In the genomic region with DNA sequence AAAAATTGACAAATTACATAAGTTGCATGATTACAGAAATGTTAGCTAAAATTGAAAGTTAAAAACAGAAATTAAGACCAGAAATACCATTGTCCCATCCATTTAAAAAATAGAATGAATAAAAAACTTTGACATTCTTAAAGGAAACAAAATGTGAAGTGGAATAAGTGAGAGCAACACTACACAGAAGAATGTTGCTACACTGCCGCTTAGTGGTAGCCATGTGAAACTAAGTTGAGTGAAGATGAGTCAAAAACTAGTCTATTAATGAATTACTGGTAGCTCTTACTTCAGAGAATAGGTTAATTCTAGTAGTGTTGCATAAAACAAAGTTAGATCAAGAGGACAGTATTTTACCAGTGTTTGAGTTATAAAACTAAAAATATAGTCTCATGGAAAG, we compare ENCODE assay signal across 8 cellular contexts.
DNase-seq lines count a peak whose midpoint lies in the region; ATAC-seq and TF ChIP-seq lines count a peak whose summit lies in the region.

No MANE protein-coding gene starts in this region.

- TF ChIP-seq CTCF in cardiac muscle cell (IDR thresholded peaks at IDR 0.05; ENCODE audit: low read depth, low read length): peak; percentile 43
- TF ChIP-seq CTCF in esophagus muscularis mucosa (IDR thresholded peaks at IDR 0.05): peak in 2 of 3 experiments; percentile 17 to 20
- peak; percentile 61 for TF ChIP-seq CTCF in smooth muscle cell (IDR thresholded peaks at IDR 0.05; ENCODE audit: borderline replicate concordance, insufficient read depth, poor library complexity, severe bottlenecking)

- H3K9ac ChIP-seq in smooth muscle cell (ENCODE audit: low read depth): no peak overlapping the region

- no peak for TF ChIP-seq EP300 in esophagus muscularis mucosa (IDR thresholded peaks at IDR 0.05)

- no peaks in the 10 kb centered on the region for H3F3A ChIP-seq in smooth muscle cell (ENCODE audit: low read depth)

- peak; percentile 71 for ATAC-seq in HG02678 (IDR thresholded peaks at IDR 0.05; ENCODE audit: unreplicated experiment)
- ATAC-seq in effector memory CD8-positive, alpha-beta T cell (replicated peaks): no peak
- no peak for ATAC-seq in activated CD4-positive, CD25-positive, alpha-beta regulatory T cell treated with anti-CD3 and anti-CD28 coated beads, Interleukin-2, amount 50 U/mL, for 24 hours

- H3K36me3 Mint-ChIP-seq in effector memory CD8-positive, alpha-beta T cell (ENCODE audit: insufficient read depth): no peaks in the 10 kb centered on the region

- TF ChIP-seq POLR2A in esophagus muscularis mucosa (IDR thresholded peaks at IDR 0.05; ENCODE audit: low read depth): no peak

- H3K36me3 ChIP-seq in cardiac muscle cell (no peaks in the 10 kb centered on the region), esophagus muscularis mucosa (no peaks in the 10 kb centered on the region), smooth muscle cell (ENCODE audit: low read depth) (no peaks in the 10 kb centered on the region)

- H3K4me1 ChIP-seq in cardiac muscle cell (ENCODE audit: low read depth) (no peaks in the 10 kb centered on the region), esophagus muscularis mucosa (no peaks in the 10 kb centered on the region), smooth muscle cell (ENCODE audit: low read depth) (no peaks in the 10 kb centered on the region)

- WGBS in esophagus muscularis mucosa: 3% methylated on average over 1 of the region's 1 CpG
- WGBS in smooth muscle cell (ENCODE audit: low lambda C conversion rate): 3% methylated on average over 1 of the region's 1 CpG

- no peaks in the 10 kb centered on the region for H3K27me3 ChIP-seq in cardiac muscle cell
- peaks cover 0 to 5% (median 0%) of the 10 kb centered on the region in 4 donors for H3K27me3 ChIP-seq in esophagus muscularis mucosa
- H3K27me3 ChIP-seq in smooth muscle cell (ENCODE audit: low read depth): no peaks in the 10 kb centered on the region

- no peaks in the 10 kb centered on the region for H3K9me3 Mint-ChIP-seq in effector memory CD8-positive, alpha-beta T cell

- no peaks in the 10 kb centered on the region for H3K27me3 Mint-ChIP-seq in effector memory CD8-positive, alpha-beta T cell

- no peaks in the 10 kb centered on the region for H4K20me1 ChIP-seq in smooth muscle cell (ENCODE audit: low read depth)

- peak; percentile 9 to 72 for DNase-seq in cardiac muscle cell (ENCODE audit: low read depth in 1 of 2, low spot score in 1 of 2)
- DNase-seq in cardiac septum (ENCODE audit: low spot score): no peak
- DNase-seq in NCI-H82 treated with DMSO at 0.1 percent for 48 hours (lab: John Stamatoyannopoulos, UW; ENCODE audit: unreplicated experiment): peak; percentile 8
- no peak for DNase-seq in esophagus muscularis mucosa (ENCODE audit: extremely low spot score)
- DNase-seq in smooth muscle cell (lab: John Stamatoyannopoulos, UW; ENCODE audit: unreplicated experiment): no peak
- no peak for DNase-seq in effector memory CD8-positive, alpha-beta T cell

- no peaks in the 10 kb centered on the region for H3K4me1 Mint-ChIP-seq in effector memory CD8-positive, alpha-beta T cell (ENCODE audit: low read depth in 2 of 2)

- H2AFZ ChIP-seq in smooth muscle cell (ENCODE audit: low read depth): no peak overlapping the region

- intact Hi-C loops in cardiac septum (cut with DNase I): no loop called here
- intact Hi-C loops in esophagus muscularis mucosa (cut with DNase I): no loop called here

- H3K4me3 ChIP-seq in cardiac muscle cell: no peak overlapping the region
- H3K4me3 ChIP-seq in esophagus muscularis mucosa: no peak overlapping the region
- H3K4me3 ChIP-seq in smooth muscle cell: no peak overlapping the region

- H3K9me3 ChIP-seq in cardiac muscle cell (ENCODE audit: low read depth): no peaks in the 10 kb centered on the region
- H3K9me3 ChIP-seq in esophagus muscularis mucosa: no peaks in the 10 kb centered on the region
- H3K9me3 ChIP-seq in smooth muscle cell (replicated peaks; ENCODE audit: low read depth): no peaks in the 10 kb centered on the region

- no peak overlapping the region for H3K4me2 ChIP-seq in smooth muscle cell

- no peak overlapping the region for H3K27ac Mint-ChIP-seq in effector memory CD8-positive, alpha-beta T cell

- no peaks in the 10 kb centered on the region for H3K79me2 ChIP-seq in smooth muscle cell (ENCODE audit: low read depth)

- no peak overlapping the region for H3K4me3 Mint-ChIP-seq in effector memory CD8-positive, alpha-beta T cell

- no peak overlapping the region for H3K27ac ChIP-seq in cardiac muscle cell
- no peak overlapping the region for H3K27ac ChIP-seq in esophagus muscularis mucosa (replicated peaks in 1 of 4)
- H3K27ac ChIP-seq in smooth muscle cell (ENCODE audit: low read depth): no peak overlapping the region

Comparison
In these comparisons a context has a peak if more than half of its experiments do, and no peak if none do; other contexts are left out.
1. DNase-seq: peak in cardiac muscle cell (2 of 2) and NCI-H82 treated with DMSO at 0.1 percent for 48 hours (single experiment); none in cardiac septum (single experiment), esophagus muscularis mucosa (single experiment), smooth muscle cell (single experiment) and effector memory CD8-positive, alpha-beta T cell (0 of 3).
2. Peak in every context shown above with its lines, with median percentiles within 50 percentile points of each other: CTCF ChIP-seq.